In genomic region chr15:86863226-86863915, GRCh38 we compare ENCODE assay signal across 19 cellular contexts.
DNase-seq lines count a peak whose midpoint lies in the region; ATAC-seq, FAIRE-seq and TF ChIP-seq lines count a peak whose summit lies in the region.
"Had no signal": no experiment of that assay in that cellular context is flagged by ENCODE, and none has a peak within 500 bp of the region (broad histone marks: within the 10 kb centered on the region; RNA-seq: fewer than 3 reads in every experiment).

No MANE protein-coding gene starts in this region.

- ATAC-seq in effector memory CD8-positive, alpha-beta T cell (replicated peaks), result no peak
- no peak for ATAC-seq in GM21447 (IDR thresholded peaks at IDR 0.05; ENCODE audit: unreplicated experiment)
- ATAC-seq: Right ventricle myocardium inferior had no signal

- H4K20me1 ChIP-seq in keratinocyte (ENCODE audit: control insufficient read depth, extremely low read depth, insufficient read depth, low read length), result no peaks in the 10 kb centered on the region

- DNase-seq in AG04449 (ENCODE audit: low read depth, low spot score) (peak; percentile 36), M059J (ENCODE audit: low read depth) (peak; percentile 82), brain microvascular endothelial cell (peak; percentile 97), keratinocyte (ENCODE audit: low read depth, low spot score) (peak; percentile 25), NCI-H187 (lab: John Stamatoyannopoulos, UW) (no peak), AG08395 (ENCODE audit: low spot score) (no peak)
- DNase-seq in effector memory CD8-positive, alpha-beta T cell, result no peak
- DNase-seq: activated CD4-positive, alpha-beta T cell treated with anti-CD3 and anti-CD28 coated beads, Interleukin-2, amount 50 U/mL, for 4 hours; immature natural killer cell; Kasumi-1; midbrain; NCI-H2081 treated with DMSO at 0.1 percent for 48 hours; NCI-H774; spleen had no signal

- H3K9me1 ChIP-seq in keratinocyte (ENCODE audit: control insufficient read depth, extremely low read depth, insufficient read depth, low read length), result no peaks in the 10 kb centered on the region

- no peaks in the 10 kb centered on the region for H3K9me3 ChIP-seq in keratinocyte (ENCODE audit: control insufficient read depth, low read depth, low read length)

- H3K27me3 Mint-ChIP-seq in effector memory CD8-positive, alpha-beta T cell, result no peaks in the 10 kb centered on the region

- no peak overlapping the region for H3K4me2 ChIP-seq in keratinocyte (ENCODE audit: control insufficient read depth, extremely low read depth, insufficient read depth, low read depth, low read length)

- no peak overlapping the region for H3K4me3 Mint-ChIP-seq in effector memory CD8-positive, alpha-beta T cell
- H3K4me3 Mint-ChIP-seq: immature natural killer cell had no signal

- no peak overlapping the region for H2AFZ ChIP-seq in keratinocyte (ENCODE audit: control insufficient read depth, low read length)

- H3K9me3 Mint-ChIP-seq in effector memory CD8-positive, alpha-beta T cell, result no peaks in the 10 kb centered on the region
- H3K9me3 Mint-ChIP-seq: activated T-helper 2 cell treated with anti-CD3 and anti-CD28 coated beads, Interferon-gamma antibody, Interleukin-2, Interleukin-4, amounts not matched to agents 10 μg/mL and 5 μg/mL and 100 μg/mL, durations not matched to agents 14 hours and 24 hours and 36 hours had no signal

- no peaks in the 10 kb centered on the region for H3K4me1 ChIP-seq in keratinocyte (ENCODE audit: control insufficient read depth, extremely low read depth, insufficient read depth, low read length)
- H3K4me1 ChIP-seq: spleen had no signal

- no peaks in the 10 kb centered on the region for H3K79me2 ChIP-seq in keratinocyte (ENCODE audit: control insufficient read depth, insufficient read depth, low read length)

- no peaks in the 10 kb centered on the region for H3K27me3 ChIP-seq in brain microvascular endothelial cell (replicated peaks)
- H3K27me3 ChIP-seq in keratinocyte (ENCODE audit: control insufficient read depth, extremely low read depth, insufficient read depth, low read length), result no peaks in the 10 kb centered on the region
- H3K27me3 ChIP-seq: spleen had no signal

- peak overlapping the region; percentile 81 for H3K27ac ChIP-seq in brain microvascular endothelial cell
- peak overlapping the region; percentile 22 for H3K27ac ChIP-seq in keratinocyte (ENCODE audit: control insufficient read depth, insufficient read depth, low read length)
- H3K27ac ChIP-seq: spleen had no signal

- FAIRE-seq in keratinocyte (lab: Jason Lieb, UNC), result peak; percentile 98
- FAIRE-seq: D721Med, frontal cortex had no signal

- no peaks in the 10 kb centered on the region for H3K36me3 Mint-ChIP-seq in effector memory CD8-positive, alpha-beta T cell (ENCODE audit: insufficient read depth)
- H3K36me3 Mint-ChIP-seq: immature natural killer cell had no signal

- in situ Hi-C loops in brain microvascular endothelial cell (cut with HindIII; ENCODE audit: low pct_ligation_motif_present, low sequenced_read_pairs), result no loop called here

- dilution Hi-C loops in keratinocyte (cut with MboI; ENCODE audit: extremely low pct_ligation_motif_present, low sequenced_read_pairs), result no loop called here

- no peak overlapping the region for H3K27ac Mint-ChIP-seq in effector memory CD8-positive, alpha-beta T cell
- H3K27ac Mint-ChIP-seq: activated T-helper 2 cell treated with anti-CD3 and anti-CD28 coated beads, Interferon-gamma antibody, Interleukin-2, Interleukin-4, amounts not matched to agents 10 μg/mL and 5 μg/mL and 100 μg/mL, durations not matched to agents 14 hours and 24 hours and 36 hours; immature natural killer cell had no signal

- CTCF ChIA-PET in AG04449 (lab: Yijun Ruan, JAX), result no interaction called here

- POLR2A ChIA-PET in AG04449 (lab: Yijun Ruan, JAX), result no interaction called here

- no peak overlapping the region for H3K9ac ChIP-seq in keratinocyte (ENCODE audit: control insufficient read depth, extremely low read depth, insufficient read depth, low read length)

- H3K36me3 ChIP-seq in brain microvascular endothelial cell (replicated peaks), result no peaks in the 10 kb centered on the region
- H3K36me3 ChIP-seq in keratinocyte (ENCODE audit: control insufficient read depth in 2 of 2, extremely low read depth in 1 of 2, insufficient read depth in 2 of 2, low read length in 2 of 2), result no peaks in the 10 kb centered on the region
- H3K36me3 ChIP-seq: spleen had no signal

- H3K4me1 Mint-ChIP-seq in effector memory CD8-positive, alpha-beta T cell (ENCODE audit: low read depth in 2 of 2), result no peaks in the 10 kb centered on the region
- H3K4me1 Mint-ChIP-seq: immature natural killer cell had no signal

- no peak overlapping the region for H3K4me3 ChIP-seq in AG04449 (ENCODE audit: low read depth, low read length)
- H3K4me3 ChIP-seq in brain microvascular endothelial cell (ENCODE audit: low read depth, low read length), result no peak overlapping the region
- H3K4me3 ChIP-seq in keratinocyte (ENCODE audit: control insufficient read depth in 2 of 3, extremely low read depth in 1 of 3, insufficient read depth in 2 of 3, low read depth in 1 of 3, low read length in 3 of 3), result no peak overlapping the region
- H3K4me3 ChIP-seq: spleen had no signal

- TF ChIP-seq CTCF in AG04449 (IDR thresholded peaks at IDR 0.05; ENCODE audit: insufficient read depth, low read length, missing control alignments) (no peak), brain microvascular endothelial cell (IDR thresholded peaks at IDR 0.05; ENCODE audit: low read depth, low read length, missing control alignments) (no peak), keratinocyte (optimal IDR thresholded peaks at IDR 0.05 in 1 of 3, IDR thresholded peaks at IDR 0.05 in 1 of 3, conservative IDR thresholded peaks at IDR 0.05 in 1 of 3; ENCODE audit: extremely low read depth in 1 of 3, insufficient read depth in 2 of 3, low read length in 3 of 3) (no peak)

Comparison
In these comparisons a context has a peak if more than half of its experiments do, and no peak if none do; other contexts are left out.
1. DNase-seq: peak in AG04449 (single experiment), M059J (single experiment), brain microvascular endothelial cell (single experiment) and keratinocyte (single experiment); none in NCI-H187 (0 of 2), AG08395 (single experiment) and effector memory CD8-positive, alpha-beta T cell (0 of 3).